8 cellular contexts compared by ENCODE assay signal in genomic region chr6:50602191-50602810, GRCh38.
DNase-seq lines count a peak whose midpoint lies in the region; ATAC-seq and TF ChIP-seq lines count a peak whose summit lies in the region.

No MANE protein-coding gene starts in this region.

- POLR2A ChIA-PET in activated B cell treated with CpG ODN at 0.5 μM for 24 hours (lab: Charles Lee), result no interaction called here

- peak; percentile 23 for TF ChIP-seq CTCF in activated B cell treated with CpG ODN at 0.5 μM for 24 hours (IDR thresholded peaks at IDR 0.05)

- H3K9me3 Mint-ChIP-seq in activated CD4-positive, alpha-beta T cell treated with anti-CD3 and anti-CD28 coated beads, Interleukin-2, amount 10 ng/mL, durations not matched to agents 24 days and 14 days, result no peaks in the 10 kb centered on the region
- no peaks in the 10 kb centered on the region for H3K9me3 Mint-ChIP-seq in activated B cell treated with CpG ODN at 0.5 μM for 24 hours
- H3K9me3 Mint-ChIP-seq in activated naive CD4-positive, alpha-beta T cell treated with anti-CD3 and anti-CD28 coated beads, Interleukin-2, amount 10 ng/mL, durations not matched to agents 7 days and 5 days, result no peaks in the 10 kb centered on the region

- CTCF ChIA-PET in activated B cell treated with CpG ODN at 0.5 μM for 24 hours (lab: Charles Lee), result no interaction called here
- CTCF ChIA-PET in activated naive CD4-positive, alpha-beta T cell treated with anti-CD3 and anti-CD28 coated beads, Interleukin-2, amount 10 ng/mL, durations not matched to agents 7 days and 5 days (lab: Charles Lee), result no interaction called here

- H3K4me3 Mint-ChIP-seq in activated CD4-positive, alpha-beta T cell treated with anti-CD3 and anti-CD28 coated beads, Interleukin-2, amount 10 ng/mL, durations not matched to agents 24 days and 14 days, result no peak overlapping the region
- no peak overlapping the region for H3K4me3 Mint-ChIP-seq in activated B cell treated with CpG ODN at 0.5 μM for 24 hours
- H3K4me3 Mint-ChIP-seq in activated naive CD4-positive, alpha-beta T cell treated with anti-CD3 and anti-CD28 coated beads, Interleukin-2, amount 10 ng/mL, durations not matched to agents 7 days and 5 days, result no peak overlapping the region

- no peaks in the 10 kb centered on the region for H3K27me3 Mint-ChIP-seq in activated CD4-positive, alpha-beta T cell treated with anti-CD3 and anti-CD28 coated beads, Interleukin-2, amount 10 ng/mL, durations not matched to agents 24 days and 14 days
- H3K27me3 Mint-ChIP-seq in activated B cell treated with CpG ODN at 0.5 μM for 24 hours, result no peaks in the 10 kb centered on the region
- H3K27me3 Mint-ChIP-seq in activated naive CD4-positive, alpha-beta T cell treated with anti-CD3 and anti-CD28 coated beads, Interleukin-2, amount 10 ng/mL, durations not matched to agents 7 days and 5 days, result no peaks in the 10 kb centered on the region

- intact Hi-C loops in activated CD4-positive, alpha-beta T cell treated with anti-CD3 and anti-CD28 coated beads, Interleukin-2, amount 10 ng/mL, durations not matched to agents 24 days and 14 days (cut with micrococcal nuclease), result loop anchor here (1.0 kb wide), 1 partner anchor 474 kb away; no protein-coding TSS in a partner anchor
- intact Hi-C loops in activated B cell treated with CpG ODN at 0.5 μM for 24 hours (cut with micrococcal nuclease), result loop anchor here (1.0 kb wide), 1 partner anchor 474 kb away; no protein-coding TSS in a partner anchor

- no peaks in the 10 kb centered on the region for H3K4me1 Mint-ChIP-seq in activated CD4-positive, alpha-beta T cell treated with anti-CD3 and anti-CD28 coated beads, Interleukin-2, amount 10 ng/mL, durations not matched to agents 24 days and 14 days
- no peaks in the 10 kb centered on the region for H3K4me1 Mint-ChIP-seq in activated B cell treated with CpG ODN at 0.5 μM for 24 hours
- no peaks in the 10 kb centered on the region for H3K4me1 Mint-ChIP-seq in activated naive CD4-positive, alpha-beta T cell treated with anti-CD3 and anti-CD28 coated beads, Interleukin-2, amount 10 ng/mL, durations not matched to agents 7 days and 5 days

- ATAC-seq in activated B cell treated with CpG ODN at 0.5 μM for 24 hours (ENCODE audit: low read depth) (no peak), HG02852 (IDR thresholded peaks at IDR 0.05; ENCODE audit: unreplicated experiment) (no peak), GM19467 (IDR thresholded peaks at IDR 0.05; ENCODE audit: unreplicated experiment) (no peak)

- no peaks in the 10 kb centered on the region for H3K36me3 Mint-ChIP-seq in activated CD4-positive, alpha-beta T cell treated with anti-CD3 and anti-CD28 coated beads, Interleukin-2, amount 10 ng/mL, durations not matched to agents 24 days and 14 days (ENCODE audit: low read depth)
- H3K36me3 Mint-ChIP-seq in activated B cell treated with CpG ODN at 0.5 μM for 24 hours (ENCODE audit: low read depth), result no peaks in the 10 kb centered on the region
- no peaks in the 10 kb centered on the region for H3K36me3 Mint-ChIP-seq in activated naive CD4-positive, alpha-beta T cell treated with anti-CD3 and anti-CD28 coated beads, Interleukin-2, amount 10 ng/mL, durations not matched to agents 7 days and 5 days

- no peak overlapping the region for H3K27ac Mint-ChIP-seq in activated CD4-positive, alpha-beta T cell treated with anti-CD3 and anti-CD28 coated beads, Interleukin-2, amount 10 ng/mL, durations not matched to agents 24 days and 14 days
- H3K27ac Mint-ChIP-seq in activated B cell treated with CpG ODN at 0.5 μM for 24 hours, result no peak overlapping the region
- no peak overlapping the region for H3K27ac Mint-ChIP-seq in activated naive CD4-positive, alpha-beta T cell treated with anti-CD3 and anti-CD28 coated beads, Interleukin-2, amount 10 ng/mL, durations not matched to agents 7 days and 5 days

- peak; percentile 60 for DNase-seq in activated CD4-positive, alpha-beta T cell treated with anti-CD3 and anti-CD28 coated beads, Interleukin-2, amount 10 ng/mL, durations not matched to agents 24 days and 14 days
- no peak for DNase-seq in activated CD4-positive, alpha-beta T cell treated with anti-CD3 and anti-CD28 coated beads for 48 hours
- DNase-seq in M059J (ENCODE audit: low read depth) (peak; percentile 37), activated B cell treated with CpG ODN at 0.5 μM for 24 hours (no peak), kidney tubule cell (ENCODE audit: low spot score) (peak; percentile 48)
- DNase-seq in activated naive CD4-positive, alpha-beta T cell treated with anti-CD3 and anti-CD28 coated beads, Interleukin-2, amount 10 ng/mL, durations not matched to agents 7 days and 5 days, result no peak

Comparison
In these comparisons a context has a peak if more than half of its experiments do, and no peak if none do; other contexts are left out.
1. DNase-seq: peak in activated CD4-positive, alpha-beta T cell treated with anti-CD3 and anti-CD28 coated beads, Interleukin-2, amount 10 ng/mL, durations not matched to agents 24 days and 14 days (single experiment), M059J (single experiment) and kidney tubule cell (single experiment); none in activated CD4-positive, alpha-beta T cell treated with anti-CD3 and anti-CD28 coated beads for 48 hours (single experiment), activated B cell treated with CpG ODN at 0.5 μM for 24 hours (single experiment) and activated naive CD4-positive, alpha-beta T cell treated with anti-CD3 and anti-CD28 coated beads, Interleukin-2, amount 10 ng/mL, durations not matched to agents 7 days and 5 days (single experiment).